9 cellular contexts compared by ENCODE assay signal in the genomic region with DNA sequence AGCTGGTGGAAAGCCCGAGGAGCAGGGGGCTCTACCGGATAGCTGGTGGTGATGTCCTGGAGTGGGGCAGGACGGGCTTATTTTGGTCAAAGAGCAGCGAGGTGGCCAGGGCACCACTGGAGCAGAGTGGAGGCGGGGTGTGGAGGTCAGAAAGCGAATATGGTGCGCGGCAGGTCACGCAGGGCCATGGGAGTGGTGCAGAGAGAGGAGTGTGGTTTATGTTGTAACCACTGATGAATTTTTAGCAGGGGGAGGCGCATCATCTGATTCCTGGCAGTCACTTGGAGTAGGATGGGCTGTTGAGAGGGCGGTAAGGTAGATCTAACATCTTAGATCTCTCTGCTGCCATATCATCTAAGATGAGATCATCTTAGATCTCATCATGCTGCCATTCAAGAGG. TPM values are rescaled to one million over a fixed set of nuclear protein-coding genes. Genes with fewer than 3 reads are reported as not detected.
DNase-seq lines count a peak whose midpoint lies in the region; ATAC-seq and TF ChIP-seq lines count a peak whose summit lies in the region.
"Had no signal": no experiment of that assay in that cellular context is flagged by ENCODE, and none has a peak within 500 bp of the region (broad histone marks: within the 10 kb centered on the region; RNA-seq: fewer than 3 reads in every experiment).

No MANE protein-coding gene starts in this region.

- POLR2A ChIA-PET in CD8-positive, alpha-beta T cell (lab: Charles Lee): interaction anchor here (1.0 to 3.3 kb wide), 5 partner anchors 10 to 71 kb away, joined by 3 to 81 read pairs (median 12); partner anchors contain the start of genes HNRNPM and MYO1F
- POLR2A ChIA-PET in PC-3 (lab: Charles Lee; ENCODE audit: unreplicated experiment): no interaction called here

- no peaks in the 10 kb centered on the region for H3K27me3 Mint-ChIP-seq in CD8-positive, alpha-beta T cell (ENCODE audit: low read depth)
- H3K27me3 Mint-ChIP-seq in nephron progenitor cell (ENCODE audit: low read depth, poor library complexity): peaks cover 21% of the 10 kb centered on the region

- H3K27ac ChIP-seq in CD8-positive, alpha-beta T cell (ENCODE audit: low read depth, low read length): peak overlapping the region; percentile 54
- H3K27ac ChIP-seq in PC-3 (ENCODE audit: low read length): no peak overlapping the region

- no peaks in the 10 kb centered on the region for H3K27me3 ChIP-seq in CD8-positive, alpha-beta T cell (ENCODE audit: insufficient read depth, low read length)
- no peaks in the 10 kb centered on the region for H3K27me3 ChIP-seq in PC-3 (ENCODE audit: low read length)

- in situ Hi-C loops in ACHN (cut with HindIII; ENCODE audit: low pct_ligation_motif_present, low pct_unique_long_range_greater_than_20kb, low sequenced_read_pairs): no loop called here

- peak; percentile 32 to 81 (median 59) for DNase-seq in CD8-positive, alpha-beta T cell
- DNase-seq in T-helper 2 cell: peak in 4 of 5 experiments; percentile 13 to 95 (median 56)
- peak; percentile 49 for DNase-seq in activated effector memory CD4-positive, alpha-beta T cell treated with Interleukin-2 at 50 U/mL for 16 hours
- DNase-seq in nephron progenitor cell: no peak
- no peak for DNase-seq in PC-3
- DNase-seq in NCI-H146 treated with DMSO at 0.1 percent for 48 hours (lab: John Stamatoyannopoulos, UW; ENCODE audit: unreplicated experiment): no peak
- DNase-seq in ACHN: no peak
- DNase-seq: NCI-H2029 had no signal

- peak overlapping the region; percentile 6 for H3K4me3 ChIP-seq in CD8-positive, alpha-beta T cell (ENCODE audit: low read depth, low read length)
- H3K4me3 ChIP-seq in PC-3 (ENCODE audit: low read length): no peak overlapping the region

- no peak overlapping the region for H3K9ac ChIP-seq in PC-3 (ENCODE audit: low read length)

- H4K20me1 ChIP-seq in PC-3 (ENCODE audit: low read length): no peaks in the 10 kb centered on the region

- H3K79me2 ChIP-seq in PC-3 (ENCODE audit: low read length): no peaks in the 10 kb centered on the region

- no peaks in the 10 kb centered on the region for H3K9me3 ChIP-seq in CD8-positive, alpha-beta T cell (ENCODE audit: low read length)
- no peaks in the 10 kb centered on the region for H3K9me3 ChIP-seq in PC-3 (ENCODE audit: low read length)

- no peaks in the 10 kb centered on the region for H3K9me3 Mint-ChIP-seq in CD8-positive, alpha-beta T cell
- H3K9me3 Mint-ChIP-seq in nephron progenitor cell: no peaks in the 10 kb centered on the region

- peaks cover 77% of the 10 kb centered on the region for H3K4me1 ChIP-seq in CD8-positive, alpha-beta T cell (ENCODE audit: insufficient read depth, low read length)
- peaks cover 9% of the 10 kb centered on the region for H3K4me1 ChIP-seq in PC-3 (ENCODE audit: insufficient read depth, low read length)

- CTCF ChIA-PET in CD8-positive, alpha-beta T cell (lab: Charles Lee): interaction anchor here (1.1 to 16.5 kb wide), 6 partner anchors 9 to 179 kb away, joined by 3 to 202 read pairs (median 14); partner anchors contain the start of genes MARCHF2 and MYO1F
- CTCF ChIA-PET in PC-3 (lab: Charles Lee): no interaction called here

- no peak overlapping the region for H3K4me2 ChIP-seq in PC-3 (ENCODE audit: low read length)

- H3F3A ChIP-seq in PC-3 (ENCODE audit: low read length, unreplicated experiment): no peaks in the 10 kb centered on the region

- no peak overlapping the region for H2AFZ ChIP-seq in PC-3 (ENCODE audit: low read length)

- no peaks in the 10 kb centered on the region for H3K9me2 ChIP-seq in PC-3 (replicated peaks; ENCODE audit: low read length)

- H3K27ac Mint-ChIP-seq in CD8-positive, alpha-beta T cell: peak overlapping the region; percentile 99
- peak overlapping the region; percentile 45 for H3K27ac Mint-ChIP-seq in nephron progenitor cell

- no peak for TF ChIP-seq CTCF in CD8-positive, alpha-beta T cell (IDR thresholded peaks at IDR 0.05)
- TF ChIP-seq CTCF in nephron progenitor cell (IDR thresholded peaks at IDR 0.05) (no peak), PC-3 (conservative IDR thresholded peaks at IDR 0.05; ENCODE audit: low read depth, low read length) (no peak)

- H3K4me3 Mint-ChIP-seq in CD8-positive, alpha-beta T cell: peak overlapping the region; percentile 95
- peak overlapping the region; percentile 41 for H3K4me3 Mint-ChIP-seq in nephron progenitor cell

- ATAC-seq in CD8-positive, alpha-beta T cell: peak; percentile 59
- ATAC-seq in PC-3 (no peak), HG03135 (IDR thresholded peaks at IDR 0.05; ENCODE audit: unreplicated experiment) (no peak)

- peaks cover 57% of the 10 kb centered on the region for H3K4me1 Mint-ChIP-seq in CD8-positive, alpha-beta T cell (ENCODE audit: low read depth)
- peaks cover 36% of the 10 kb centered on the region for H3K4me1 Mint-ChIP-seq in nephron progenitor cell

- BruUV-seq in PC-3 (replicated peaks; lab: Mats Ljungman, UMichigan): no TSS peak

- peaks cover 2% of the 10 kb centered on the region for H3K36me3 ChIP-seq in CD8-positive, alpha-beta T cell (ENCODE audit: insufficient read depth, low read length)
- H3K36me3 ChIP-seq in PC-3 (ENCODE audit: low read depth, low read length): no peaks in the 10 kb centered on the region

- intact Hi-C loops in CD8-positive, alpha-beta T cell (cut with DNase I, micrococcal nuclease): loop anchor here (2.0 to 5.0 kb wide), 4 partner anchors 33 to 648 kb away; partner anchors contain the start of gene MYO1F (in 1 of the 2)
- intact Hi-C loops in PC-3 (cut with micrococcal nuclease): no loop called here

- peaks cover 12% of the 10 kb centered on the region for H3K36me3 Mint-ChIP-seq in CD8-positive, alpha-beta T cell
- no peaks in the 10 kb centered on the region for H3K36me3 Mint-ChIP-seq in nephron progenitor cell (ENCODE audit: low read depth)

RNA-seq across cellular contexts. Expression of gene ZNF414, which starts 1.4 kb away (rescaled TPM):
- total RNA-seq in CD8-positive, alpha-beta T cell: 10 to 100 TPM; 26.3 to 33.1 TPM
- 4.6 and 4.7 TPM in 2 replicates for total RNA-seq in PC-3 (2014; rRNA removed)

RNA-seq across cellular contexts. Expression of gene PRAM1, which starts 12.9 kb away (rescaled TPM):
- 1 to 10 TPM; 1.8 to 1.9 TPM for total RNA-seq in CD8-positive, alpha-beta T cell
- 0.52 TPM in 1 of 2 replicates, not detected in the other for total RNA-seq in PC-3 (2014; rRNA removed)

Comparison
In these comparisons a context has a peak if more than half of its experiments do, and no peak if none do; other contexts are left out.
1. DNase-seq: peak in CD8-positive, alpha-beta T cell (7 of 7), T-helper 2 cell (4 of 5) and activated effector memory CD4-positive, alpha-beta T cell treated with Interleukin-2 at 50 U/mL for 16 hours (single experiment); none in nephron progenitor cell (single experiment), PC-3 (single experiment), NCI-H146 treated with DMSO at 0.1 percent for 48 hours (single experiment) and ACHN (single experiment).